In genomic region chr19:38782212-38782611, GRCh38 we compare ENCODE assay signal across 1 cellular context. TPM values are rescaled to one million over a fixed set of nuclear protein-coding genes. Genes with fewer than 3 reads are reported as not detected.
"Had no signal": no experiment of that assay in that cellular context is flagged by ENCODE, and none has a peak within 500 bp of the region (broad histone marks: within the 10 kb centered on the region; RNA-seq: fewer than 3 reads in every experiment).

No MANE protein-coding gene starts in this region.

RNA-seq across cellular contexts. Expression of gene LGALS7B, which starts 6.8 kb away (rescaled TPM):
- total RNA-seq: GM12878 had no signal
- polyA plus RNA-seq: GM12878 had no signal

RNA-seq across cellular contexts. Expression of gene LGALS7, which starts 8.9 kb away (rescaled TPM):
- total RNA-seq: GM12878 had no signal
